Comparison of ENCODE assay signal across 8 cellular contexts in the genomic region with DNA sequence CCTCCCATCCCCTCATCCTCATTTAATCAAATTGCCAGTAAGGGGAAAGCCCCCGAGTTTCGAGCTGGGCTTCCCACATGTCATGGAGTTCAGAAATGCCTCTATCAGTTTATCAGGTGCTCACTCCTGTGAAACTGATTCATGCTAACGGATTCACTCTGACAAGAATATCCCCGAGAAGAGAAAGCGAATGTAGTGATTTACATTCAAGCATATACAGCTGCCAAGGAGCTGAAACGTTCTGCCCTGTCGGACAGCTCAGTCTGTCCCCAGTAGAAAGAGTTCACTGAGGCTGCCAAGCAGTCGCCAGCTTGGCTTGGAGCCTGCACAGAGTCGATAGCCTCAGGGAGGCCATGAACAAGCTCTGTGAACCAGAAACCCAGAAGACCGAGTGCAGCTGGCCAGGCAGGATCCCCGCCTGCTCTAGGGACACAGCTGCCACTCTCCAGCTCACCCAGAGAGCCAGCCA.
A peak's percentile ranks its signal among the peaks of the same experiment; 100 is the strongest.
DNase-seq lines count a peak whose midpoint lies in the region; ATAC-seq and TF ChIP-seq lines count a peak whose summit lies in the region.

No MANE protein-coding gene starts in this region.

- H3K4me3 Mint-ChIP-seq in endodermal cell: no peak overlapping the region

- ATAC-seq in GM18499 (IDR thresholded peaks at IDR 0.05; ENCODE audit: insufficient read depth, unreplicated experiment) (peak; percentile 73), GM21515 (IDR thresholded peaks at IDR 0.05; ENCODE audit: unreplicated experiment) (peak; percentile 86), HG03571 (IDR thresholded peaks at IDR 0.05; ENCODE audit: unreplicated experiment) (peak; percentile 76)

- TF ChIP-seq CTCF in endodermal cell (conservative IDR thresholded peaks at IDR 0.05): no peak

- WGBS in endodermal cell (ENCODE audit: insufficient coverage in 1 of 2, insufficient read length in 1 of 2), 2 experiments: 90 to 91% methylated on average over 7 to 11 of the region's 11 CpGs

- H3K27me3 ChIP-seq in endodermal cell (ENCODE audit: control insufficient read depth, insufficient read depth, low read length, poor library complexity, severe bottlenecking): no peaks in the 10 kb centered on the region

- H3K27ac ChIP-seq in endodermal cell (ENCODE audit: low read depth, low read length): no peak overlapping the region
- H3K27ac ChIP-seq in substantia nigra (ENCODE audit: low read depth, low read length, poor library complexity, severe bottlenecking): peak overlapping the region; percentile 89

- H3K9ac ChIP-seq in endodermal cell (ENCODE audit: extremely low read depth, low read length, poor library complexity, severe bottlenecking): no peak overlapping the region

- peak; percentile 49 for DNase-seq in endodermal cell
- DNase-seq in substantia nigra (lab: John Stamatoyannopoulos, UW): peak; percentile 23 to 95 (median 80)
- DNase-seq in GDM1 (lab: John Stamatoyannopoulos, UW): no peak
- no peak for DNase-seq in NCI-H345 (lab: John Stamatoyannopoulos, UW)
- DNase-seq in D341Med (ENCODE audit: low spot score): no peak

- H3K9me3 ChIP-seq in endodermal cell (ENCODE audit: control insufficient read depth, low read length): no peaks in the 10 kb centered on the region

- no peaks in the 10 kb centered on the region for H3K36me3 Mint-ChIP-seq in endodermal cell (ENCODE audit: low read depth)

- no peak overlapping the region for H3K27ac Mint-ChIP-seq in endodermal cell

- peaks cover 23% of the 10 kb centered on the region for H3K27me3 Mint-ChIP-seq in endodermal cell (ENCODE audit: insufficient read depth)

- H3K4me1 ChIP-seq in endodermal cell (ENCODE audit: control insufficient read depth, insufficient read depth, low read length): peaks cover 5% of the 10 kb centered on the region

- no peaks in the 10 kb centered on the region for H3K36me3 ChIP-seq in endodermal cell (ENCODE audit: control insufficient read depth, insufficient read depth, low read length)

- H3K4me1 Mint-ChIP-seq in endodermal cell: peaks cover 5% of the 10 kb centered on the region

- no peaks in the 10 kb centered on the region for H3K9me3 Mint-ChIP-seq in endodermal cell

- no peak overlapping the region for H3K4me3 ChIP-seq in endodermal cell (ENCODE audit: low read length)

Comparison
In these comparisons a context has a peak if more than half of its experiments do, and no peak if none do; other contexts are left out.
1. DNase-seq: peak in endodermal cell (single experiment) and substantia nigra (49 of 49); none in GDM1 (single experiment), NCI-H345 (single experiment) and D341Med (single experiment).
2. Peak in every context shown above with its lines, with median percentiles within 50 percentile points of each other: ATAC-seq.